In genomic region chr19:8501547-8501946, GRCh38 we compare ENCODE assay signal across 25 cellular contexts. TPM values are rescaled to one million over a fixed set of nuclear protein-coding genes. Genes with fewer than 3 reads are reported as not detected.
DNase-seq lines count a peak whose midpoint lies in the region; ATAC-seq, FAIRE-seq and TF ChIP-seq lines count a peak whose summit lies in the region.
"Had no signal": no experiment of that assay in that cellular context is flagged by ENCODE, and none has a peak within 500 bp of the region (broad histone marks: within the 10 kb centered on the region; RNA-seq: fewer than 3 reads in every experiment).

No MANE protein-coding gene starts in this region.

- CTCF ChIA-PET in H1 (lab: Charles Lee; ENCODE audit: partially characterized antibody), result no interaction called here

- POLR2A ChIA-PET in H1 (lab: Charles Lee; ENCODE audit: partially characterized antibody), result interaction anchor here (1.2 kb wide), 1 partner anchor 14 kb away, joined by 3 read pairs; no protein-coding TSS in a partner anchor

- TF ChIP-seq CTCF in Loucy (conservative IDR thresholded peaks at IDR 0.05; ENCODE audit: low read length) (no peak), H1 (IDR thresholded peaks at IDR 0.05; ENCODE audit: control extremely low read depth in 1 of 3, insufficient read depth in 1 of 3, low read depth in 1 of 3, low read length in 3 of 3) (no peak)

- no peaks in the 10 kb centered on the region for H3K9me3 ChIP-seq in BLaER1 treated with 17β-estradiol and CSF1 and Interleukin-3, amounts not matched to agents 10 nM and 100 nM (replicated peaks in 1 of 11)
- no peaks in the 10 kb centered on the region for H3K9me3 ChIP-seq in Loucy (ENCODE audit: insufficient read depth, low read depth, low read length)
- H3K9me3 ChIP-seq in H1 (ENCODE audit: insufficient read depth in 2 of 2, low read depth in 1 of 2, low read length in 1 of 2), result no peaks in the 10 kb centered on the region
- no peaks in the 10 kb centered on the region for H3K9me3 ChIP-seq in trophoblast cell (ENCODE audit: insufficient read depth, low read depth, low read length)
- H3K9me3 ChIP-seq: heart right ventricle, ovary, SJCRH30, suprapubic skin had no signal

- H3F3A ChIP-seq in Loucy (ENCODE audit: low read depth), result no peaks in the 10 kb centered on the region

- DNase-seq in H1 (ENCODE audit: low read depth in 1 of 2, low spot score in 2 of 2) (no peak), trophoblast cell (peak; percentile 22 to 70), left lobe of liver (ENCODE audit: low spot score) (no peak)
- DNase-seq in effector CD4-positive, alpha-beta T cell, result no peak
- DNase-seq: activated B cell treated with CpG ODN at 0.5 μM for 24 hours; activated naive CD4-positive, alpha-beta T cell; activated T-cell treated with anti-CD3 and anti-CD28 coated beads, Interleukin-2, amount 50 U/mL, for 48 hours; AML-193; CD8-positive, alpha-beta memory T cell; dermis blood vessel endothelial cell; heart right ventricle; Karpas-422; kidney; NCI-H146; ovary; RPMI8226; SJCRH30; stimulated activated naive CD4-positive, alpha-beta T cell; T1000 had no signal

- peak overlapping the region; percentile 21; the same call in 1 of the 2 replicates for H2BK20ac ChIP-seq in H1 (ENCODE audit: low read length)

- peak overlapping the region in 6 of 10 experiments; percentile 24 to 69 (median 55); a peak in 10 of 20 replicates for H3K4me3 ChIP-seq in BLaER1 treated with 17β-estradiol and CSF1 and Interleukin-3, amounts not matched to agents 10 nM and 100 nM
- H3K4me3 ChIP-seq in Loucy (ENCODE audit: low read length, poor library complexity, severe bottlenecking) (no peak overlapping the region), H1 (ENCODE audit: extremely low read depth in 1 of 4, insufficient read depth in 2 of 4, low read depth in 3 of 4, low read length in 4 of 4) (no peak overlapping the region), trophoblast cell (ENCODE audit: low read depth, low read length) (no peak overlapping the region)
- H3K4me3 ChIP-seq: ovary, SJCRH30, suprapubic skin had no signal

- no peak for TF ChIP-seq POLR2A in H1 (IDR thresholded peaks at IDR 0.05; ENCODE audit: control extremely low read depth in 1 of 2, low read depth in 2 of 2, low read length in 2 of 2)

- H3K14ac ChIP-seq in H1 (ENCODE audit: insufficient read length) (no peak overlapping the region), trophoblast cell (ENCODE audit: low read length) (no peak overlapping the region)

- TF ChIP-seq RAD21 in H1 (IDR thresholded peaks at IDR 0.05 in 1 of 2, conservative IDR thresholded peaks at IDR 0.05 in 1 of 2; ENCODE audit: low read depth in 2 of 2, low read length in 2 of 2), result no peak

- H3K18ac ChIP-seq in H1 (ENCODE audit: extremely low read depth, low read length) (no peak overlapping the region), trophoblast cell (ENCODE audit: low read length) (no peak overlapping the region)

- no peak for FAIRE-seq in H1 (lab: Jason Lieb, UNC)
- FAIRE-seq: frontal cortex, kidney had no signal

- no peaks in the 10 kb centered on the region for H3K27me3 ChIP-seq in BLaER1 treated with 17β-estradiol and CSF1 and Interleukin-3, amounts not matched to agents 10 nM and 100 nM
- no peaks in the 10 kb centered on the region for H3K27me3 ChIP-seq in Loucy (ENCODE audit: insufficient read depth, low read length, poor library complexity, severe bottlenecking)
- no peaks in the 10 kb centered on the region for H3K27me3 ChIP-seq in H1 (replicated peaks in 1 of 4; ENCODE audit: control insufficient read depth in 3 of 4, extremely low read depth in 1 of 4, insufficient read depth in 3 of 4, low read length in 3 of 4)
- H3K27me3 ChIP-seq in trophoblast cell (ENCODE audit: insufficient read depth, low read length), result no peaks in the 10 kb centered on the region
- H3K27me3 ChIP-seq: heart right ventricle, ovary, SJCRH30, suprapubic skin had no signal

- peaks cover 62 to 98% (median 92%) of the 10 kb centered on the region in 10 experiments for H3K4me1 ChIP-seq in BLaER1 treated with 17β-estradiol and CSF1 and Interleukin-3, amounts not matched to agents 10 nM and 100 nM
- H3K4me1 ChIP-seq in Loucy (ENCODE audit: insufficient read depth, low read length, poor library complexity, severe bottlenecking) (peaks cover 18% of the 10 kb centered on the region), H1 (replicated peaks in 1 of 4; ENCODE audit: control insufficient read depth in 3 of 4, insufficient read depth in 4 of 4, low read length in 3 of 4) (peaks cover 0 to 9% (median 5%) of the 10 kb centered on the region in 4 experiments; a peak in 5 of 7 replicates), trophoblast cell (ENCODE audit: control insufficient read depth in 1 of 2, insufficient read depth in 2 of 2, low read length in 2 of 2) (peaks cover 2 to 3% of the 10 kb centered on the region in 2 experiments)
- H3K4me1 ChIP-seq: SJCRH30 had no signal

- H4K91ac ChIP-seq in H1 (replicated peaks; ENCODE audit: insufficient read length, low read length) (no peak overlapping the region), trophoblast cell (ENCODE audit: low read depth, low read length) (no peak overlapping the region)

- H3K79me2 ChIP-seq in Loucy (ENCODE audit: insufficient read depth, low read length) (no peaks in the 10 kb centered on the region), H1 (ENCODE audit: control insufficient read depth in 1 of 2, insufficient read depth in 2 of 2, low read length in 2 of 2) (no peaks in the 10 kb centered on the region), trophoblast cell (ENCODE audit: control insufficient read depth, insufficient read depth, low read length, poor library complexity) (peaks cover 3% of the 10 kb centered on the region)

- peak overlapping the region in 9 of 11 experiments; percentile 48 to 78 (median 66); a peak in 15 of 22 replicates for H3K9ac ChIP-seq in BLaER1 treated with 17β-estradiol and CSF1 and Interleukin-3, amounts not matched to agents 10 nM and 100 nM
- H3K9ac ChIP-seq in Loucy (ENCODE audit: low read depth, low read length, poor library complexity, severe bottlenecking), result peak overlapping the region; percentile 41
- no peak overlapping the region; a peak in 2 of 7 replicates for H3K9ac ChIP-seq in H1 (replicated peaks in 1 of 4; ENCODE audit: extremely low read depth in 1 of 4, low read depth in 3 of 4, low read length in 3 of 4)
- H3K9ac ChIP-seq in trophoblast cell (ENCODE audit: low read length), result no peak overlapping the region

- no peak overlapping the region for H2AFZ ChIP-seq in Loucy (ENCODE audit: low read length)
- H2AFZ ChIP-seq in H1 (ENCODE audit: low read length), result no peak overlapping the region
- no peak overlapping the region for H2AFZ ChIP-seq in trophoblast cell (ENCODE audit: insufficient read depth, low read length, poor library complexity)

- H3K4ac ChIP-seq in H1 (replicated peaks; ENCODE audit: insufficient read length, low read depth, low read length) (no peak overlapping the region), trophoblast cell (ENCODE audit: low read depth, low read length) (no peak overlapping the region)

- H2AK5ac ChIP-seq in H1 (ENCODE audit: low read depth, low read length), result no peak overlapping the region
- H2AK5ac ChIP-seq in trophoblast cell (ENCODE audit: low read length), result no peak overlapping the region

- WGBS in H1 (ENCODE audit: extremely low coverage in 1 of 2, insufficient coverage in 1 of 2, insufficient read length in 1 of 2, insufficient replicate concordance in 2 of 2, low coverage in 1 of 2, low lambda C conversion rate in 2 of 2, missing lambda C conversion rate in 1 of 2), 2 experiments, result 85% methylated on average over 6 of the region's 6 CpGs; no CpG with 5 or more reads in 1 of the 2 experiments
- no CpG with 5 or more reads among the region's 6 CpGs for WGBS in trophoblast cell (ENCODE audit: extremely low coverage, insufficient coverage, insufficient read length)

- H4K5ac ChIP-seq in H1 (ENCODE audit: insufficient read length, low read depth, low read length), result no peak overlapping the region

- no peaks in the 10 kb centered on the region for H4K20me1 ChIP-seq in BLaER1 treated with 17β-estradiol and CSF1 and Interleukin-3, amounts not matched to agents 10 nM and 100 nM
- H4K20me1 ChIP-seq in Loucy (ENCODE audit: insufficient read depth, low read length, poor library complexity, severe bottlenecking), result no peaks in the 10 kb centered on the region
- no peaks in the 10 kb centered on the region for H4K20me1 ChIP-seq in H1 (replicated peaks in 1 of 2; ENCODE audit: control insufficient read depth in 1 of 2, insufficient read depth in 2 of 2, low read length in 2 of 2)

- no peak overlapping the region for H4K12ac ChIP-seq in trophoblast cell (ENCODE audit: low read depth, low read length)

- no peak overlapping the region for H3K56ac ChIP-seq in H1 (replicated peaks; ENCODE audit: insufficient read length, low read depth, low read length)

- no peak overlapping the region for H3K23ac ChIP-seq in H1 (ENCODE audit: insufficient read length)
- no peak overlapping the region for H3K23ac ChIP-seq in trophoblast cell (ENCODE audit: low read length)

- H2BK120ac ChIP-seq in H1 (replicated peaks; ENCODE audit: low read depth, low read length), result no peak overlapping the region
- no peak overlapping the region for H2BK120ac ChIP-seq in trophoblast cell (ENCODE audit: insufficient read depth, low read length, poor library complexity)

- peak overlapping the region; percentile 62 to 99 (median 84); a peak in 21 of 22 replicates for H3K4me2 ChIP-seq in BLaER1 treated with 17β-estradiol and CSF1 and Interleukin-3, amounts not matched to agents 10 nM and 100 nM
- H3K4me2 ChIP-seq in Loucy (ENCODE audit: low read depth, low read length, poor library complexity, severe bottlenecking) (peak overlapping the region; percentile 54), H1 (ENCODE audit: insufficient read depth in 1 of 2, low read depth in 2 of 2, low read length in 2 of 2) (no peak overlapping the region), trophoblast cell (ENCODE audit: low read length) (no peak overlapping the region)

- peak overlapping the region in 10 of 11 experiments; percentile 42 to 97 (median 90); a peak in 18 of 22 replicates for H3K27ac ChIP-seq in BLaER1 treated with 17β-estradiol and CSF1 and Interleukin-3, amounts not matched to agents 10 nM and 100 nM
- H3K27ac ChIP-seq in H1 (ENCODE audit: low read depth, low read length), result no peak overlapping the region
- no peak overlapping the region for H3K27ac ChIP-seq in trophoblast cell (ENCODE audit: low read depth, low read length)
- H3K27ac ChIP-seq: ovary, SJCRH30, suprapubic skin had no signal

- H3K36me3 ChIP-seq in BLaER1 treated with 17β-estradiol and CSF1 and Interleukin-3, amounts not matched to agents 10 nM and 100 nM, result peaks cover 0 to 32% (median 4%) of the 10 kb centered on the region in 11 experiments; a peak in 10 of 22 replicates
- H3K36me3 ChIP-seq in Loucy (ENCODE audit: insufficient read depth, low read length) (no peaks in the 10 kb centered on the region), H1 (ENCODE audit: control insufficient read depth in 2 of 4, insufficient read depth in 4 of 4, low read length in 3 of 4) (no peaks in the 10 kb centered on the region), trophoblast cell (ENCODE audit: control insufficient read depth in 1 of 2, insufficient read depth in 2 of 2, low read length in 2 of 2) (no peaks in the 10 kb centered on the region)
- H3K36me3 ChIP-seq: heart right ventricle, ovary, SJCRH30, suprapubic skin had no signal

- peak overlapping the region; percentile 65; the same call in 1 of the 2 replicates for H2BK15ac ChIP-seq in H1 (ENCODE audit: low read length)

- H4K8ac ChIP-seq in H1 (ENCODE audit: extremely low read depth, insufficient read depth, low read length) (no peak overlapping the region), trophoblast cell (ENCODE audit: low read depth, low read length) (no peak overlapping the region)

- H2BK5ac ChIP-seq in H1 (ENCODE audit: low read depth, low read length) (0 out of 2 replicates have a peak overlapping the region, but pooled peaks have one; percentile 13), trophoblast cell (ENCODE audit: low read depth, low read length, poor library complexity) (no peak overlapping the region)

- H3K23me2 ChIP-seq in H1 (ENCODE audit: low read depth, low read length), result peaks cover 7% of the 10 kb centered on the region; the same call in 1 of the 2 replicates

- no peaks in the 10 kb centered on the region for H3K9me2 ChIP-seq in Loucy (replicated peaks; ENCODE audit: low read depth, low read length)

- no peak for ATAC-seq in HG03108 (IDR thresholded peaks at IDR 0.05; ENCODE audit: unreplicated experiment)
- no peak for ATAC-seq in left lobe of liver
- ATAC-seq: heart right ventricle had no signal

- TF ChIP-seq EP300 in H1 (IDR thresholded peaks at IDR 0.05; ENCODE audit: borderline replicate concordance in 1 of 2, low read depth in 2 of 2, low read length in 2 of 2), result no peak

- peak overlapping the region; percentile 41; the same call in 1 of the 2 replicates for H2BK12ac ChIP-seq in H1 (ENCODE audit: low read depth, low read length)
- no peak overlapping the region for H2BK12ac ChIP-seq in trophoblast cell (ENCODE audit: low read length)

- H3K79me1 ChIP-seq in H1 (ENCODE audit: low read depth, low read length), result no peaks in the 10 kb centered on the region; the same call in 1 of the 2 replicates
- no peaks in the 10 kb centered on the region for H3K79me1 ChIP-seq in trophoblast cell (ENCODE audit: low read length)

RNA-seq across cellular contexts. Expression of gene PRAM1, which starts 0.9 kb away (rescaled TPM):
- total RNA-seq in H1 (2021; fragmentation: NEBNext Ultra II Directional; extraction: Animal tissue kit (Norgen Biotek cat#: 25700)), result 0.23 and 0.43 TPM in 2 replicates
- 0.06 and 0.17 TPM in 2 replicates for polyA plus RNA-seq in H1 (2011; rRNA removed)
- polyA plus RNA-seq in H1 (2011; cell fraction: cytosol; rRNA removed), result 0.21 TPM
- polyA plus RNA-seq in H1 (2011; cell fraction: nucleus; rRNA removed), result 0.83 TPM
- polyA plus RNA-seq in H1 (2012, experiment 1 of 2), result 0.21 to 0.47 TPM (median 0.39 TPM) in 4 replicates
- polyA plus RNA-seq in H1 (2012, experiment 2 of 2), result not detected
- polyA plus RNA-seq in H1 (2013, experiment 1 of 2), result 0.24 TPM
- polyA plus RNA-seq in H1 (2013, experiment 2 of 2), result 0.31 TPM
- not detected in 2 replicates for polyA minus RNA-seq in H1 (2011; rRNA and poly(A)+ RNA removed)
- not detected for polyA minus RNA-seq in H1 (2011; cell fraction: cytosol; rRNA and poly(A)+ RNA removed)
- not detected for polyA minus RNA-seq in H1 (2011; cell fraction: nucleus; rRNA and poly(A)+ RNA removed)
- polyA plus RNA-seq in trophoblast cell (2013), result 0.07 and 0.11 TPM in 2 replicates
- 1.7 TPM for total RNA-seq in left lobe of liver
- total RNA-seq: Daoy, dermis blood vessel endothelial cell, frontal cortex, SJCRH30 had no signal

RNA-seq across cellular contexts. Expression of gene ZNF414, which starts 12.4 kb away (rescaled TPM):
- total RNA-seq in H1 (2021; fragmentation: NEBNext Ultra II Directional; extraction: Animal tissue kit (Norgen Biotek cat#: 25700)), result 23.6 and 26.8 TPM in 2 replicates
- 9.7 and 21.4 TPM in 2 replicates for polyA plus RNA-seq in H1 (2011; rRNA removed)
- polyA plus RNA-seq in H1 (2011; cell fraction: cytosol; rRNA removed), result 8.3 TPM
- polyA plus RNA-seq in H1 (2011; cell fraction: nucleus; rRNA removed), result 27.5 TPM
- polyA plus RNA-seq in H1 (2012, experiment 1 of 2), result 9.8 to 38.9 TPM (median 29.3 TPM) in 4 replicates
- 39.1 TPM for polyA plus RNA-seq in H1 (2012, experiment 2 of 2)
- polyA plus RNA-seq in H1 (2013, experiment 1 of 2), result 25.1 TPM
- polyA plus RNA-seq in H1 (2013, experiment 2 of 2), result 24.7 TPM
- polyA minus RNA-seq in H1 (2011; rRNA and poly(A)+ RNA removed), result 3.3 and 5.1 TPM in 2 replicates
- 21.7 TPM for polyA minus RNA-seq in H1 (2011; cell fraction: cytosol; rRNA and poly(A)+ RNA removed)
- 17.1 TPM for polyA minus RNA-seq in H1 (2011; cell fraction: nucleus; rRNA and poly(A)+ RNA removed)
- 17.6 TPM in 2 replicates for polyA plus RNA-seq in trophoblast cell (2013)
- 12.0 TPM for total RNA-seq in left lobe of liver

RNA-seq across cellular contexts. Expression of gene HNRNPM, which starts 56.8 kb away (rescaled TPM):
- total RNA-seq in H1 (2021; fragmentation: NEBNext Ultra II Directional; extraction: Animal tissue kit (Norgen Biotek cat#: 25700)), result 448 and 474 TPM in 2 replicates
- 375 and 545 TPM in 2 replicates for polyA plus RNA-seq in H1 (2011; rRNA removed)
- polyA plus RNA-seq in H1 (2011; cell fraction: cytosol; rRNA removed), result 450 TPM
- polyA plus RNA-seq in H1 (2011; cell fraction: nucleus; rRNA removed), result 336 TPM
- 448 to 587 TPM (median 510 TPM) in 4 replicates for polyA plus RNA-seq in H1 (2012, experiment 1 of 2)
- 158 TPM for polyA plus RNA-seq in H1 (2012, experiment 2 of 2)
- 203 TPM for polyA plus RNA-seq in H1 (2013, experiment 1 of 2)
- 197 TPM for polyA plus RNA-seq in H1 (2013, experiment 2 of 2)
- 127 and 140 TPM in 2 replicates for polyA minus RNA-seq in H1 (2011; rRNA and poly(A)+ RNA removed)
- 226 TPM for polyA minus RNA-seq in H1 (2011; cell fraction: cytosol; rRNA and poly(A)+ RNA removed)
- 170 TPM for polyA minus RNA-seq in H1 (2011; cell fraction: nucleus; rRNA and poly(A)+ RNA removed)
- polyA plus RNA-seq in trophoblast cell (2013), result 145 and 148 TPM in 2 replicates
- total RNA-seq in left lobe of liver, result 66.9 TPM

Comparison
In these comparisons a context has a peak if more than half of its experiments do, and no peak if none do; other contexts are left out.
1. H3K27ac ChIP-seq: peak in BLaER1 treated with 17β-estradiol and CSF1 and Interleukin-3, amounts not matched to agents 10 nM and 100 nM (10 of 11); none in H1 (single experiment) and trophoblast cell (single experiment).
2. H3K4me2 ChIP-seq: peak in BLaER1 treated with 17β-estradiol and CSF1 and Interleukin-3, amounts not matched to agents 10 nM and 100 nM (11 of 11) and Loucy (single experiment); none in H1 (0 of 2) and trophoblast cell (single experiment).
3. H3K4me3 ChIP-seq: peak in BLaER1 treated with 17β-estradiol and CSF1 and Interleukin-3, amounts not matched to agents 10 nM and 100 nM (6 of 10); none in Loucy (single experiment), H1 (0 of 4) and trophoblast cell (single experiment).
4. H3K9ac ChIP-seq: peak in BLaER1 treated with 17β-estradiol and CSF1 and Interleukin-3, amounts not matched to agents 10 nM and 100 nM (9 of 11) and Loucy (single experiment); none in H1 (0 of 4) and trophoblast cell (single experiment).
5. DNase-seq: peak in trophoblast cell (2 of 2); none in H1 (0 of 2), effector CD4-positive, alpha-beta T cell (single experiment) and left lobe of liver (single experiment).